ENCODE assay signal across 39 cellular contexts in genomic region chr18:28438381-28438780, GRCh38.
"Had no signal": no experiment of that assay in that cellular context is flagged by ENCODE, and none has a peak within 500 bp of the region (broad histone marks: within the 10 kb centered on the region; RNA-seq: fewer than 3 reads in every experiment).

No MANE protein-coding gene starts in this region.

- H3K27ac Mint-ChIP-seq: activated naive CD4-positive, alpha-beta T cell treated with anti-CD3 and anti-CD28 coated beads for 36 hours; activated naive CD4-positive, alpha-beta T cell treated with anti-CD3 and anti-CD28 coated beads, Interleukin-2, amount 10 ng/mL, durations not matched to agents 7 days and 5 days; activated naive CD4-positive, alpha-beta T cell treated with anti-CD3 and anti-CD28 coated beads, Interleukin-2, amount 50 U/mL, for 24 hours; activated naive CD4-positive, alpha-beta T cell treated with anti-CD3 and anti-CD28 coated beads, Interleukin-2, amount 50 U/mL, for 72 hours; activated naive CD8-positive, alpha-beta T cell; activated naive CD8-positive, alpha-beta T cell treated with anti-CD3 and anti-CD28 coated beads for 36 hours; activated naive CD8-positive, alpha-beta T cell treated with anti-CD3 and anti-CD28 coated beads, Interleukin-2, amount 10 ng/mL, durations not matched to agents 7 days and 5 days; activated naive CD8-positive, alpha-beta T cell treated with anti-CD3 and anti-CD28 coated beads, Interleukin-2, amount 50 U/mL, for 24 hours; activated T-cell treated with anti-CD3 and anti-CD28 coated beads, Interleukin-2, amount 50 U/mL, for 24 hours; activated T-cell treated with anti-CD3 and anti-CD28 coated beads, Interleukin-2, amount 50 U/mL, for 72 hours; activated T-helper 1 cell treated with anti-CD3 and anti-CD28 coated beads, Interleukin-12 subunit alpha, Interleukin-12 subunit beta, Interleukin-2, Interleukin-4 antibody, amounts not matched to agents 30 ng/mL and 10 ng/mL and 1 ng/mL, durations not matched to agents 14 hours and 24 hours and 36 hours; activated T-helper 17 cell treated with anti-CD3 and anti-CD28 coated beads, Interleukin-2, amount 50 U/mL, for 72 hours; activated T-helper 2 cell treated with anti-CD3 and anti-CD28 coated beads, Interferon-gamma antibody, Interleukin-2, Interleukin-4, amounts not matched to agents 10 μg/mL and 5 μg/mL and 100 μg/mL, durations not matched to agents 14 hours and 24 hours and 36 hours; brain had no signal

- H3K27ac ChIP-seq: adrenal gland, ascending aorta, body of pancreas, brain microvascular endothelial cell, breast epithelium, cardiac muscle cell had no signal

- H3K4me1 Mint-ChIP-seq: activated naive CD4-positive, alpha-beta T cell treated with anti-CD3 and anti-CD28 coated beads, Interleukin-2, amount 10 ng/mL, durations not matched to agents 7 days and 5 days; activated naive CD4-positive, alpha-beta T cell treated with anti-CD3 and anti-CD28 coated beads, Interleukin-2, amount 50 U/mL, for 24 hours; activated naive CD8-positive, alpha-beta T cell treated with anti-CD3 and anti-CD28 coated beads for 36 hours; activated naive CD8-positive, alpha-beta T cell treated with anti-CD3 and anti-CD28 coated beads, Interleukin-2, amount 10 ng/mL, durations not matched to agents 7 days and 5 days; activated naive CD8-positive, alpha-beta T cell treated with anti-CD3 and anti-CD28 coated beads, Interleukin-2, amount 50 U/mL, for 24 hours; activated T-helper 17 cell treated with anti-CD3 and anti-CD28 coated beads, Interleukin-2, amount 50 U/mL, for 72 hours; brain; central memory CD8-positive, alpha-beta T cell had no signal

- ATAC-seq: activated naive CD4-positive, alpha-beta T cell treated with anti-CD3 and anti-CD28 coated beads, Interleukin-2, amount 50 U/mL, for 72 hours; activated naive CD8-positive, alpha-beta T cell treated with anti-CD3 and anti-CD28 coated beads, Interleukin-2, amount 50 U/mL, for 24 hours; activated T-cell treated with anti-CD3 and anti-CD28 coated beads, Interleukin-2, amount 50 U/mL, for 4 hours; activated T-cell treated with anti-CD3 and anti-CD28 coated beads, Interleukin-2, amount 50 U/mL, for 72 hours; activated T-helper 17 cell treated with anti-CD3 and anti-CD28 coated beads, Interleukin-2, amount 50 U/mL, for 72 hours; body of pancreas had no signal

- DNase-seq: activated effector memory CD4-positive, alpha-beta T cell treated with anti-CD3 and anti-CD28 coated beads, Interleukin-2, amount 50 U/mL, for 16 hours; activated effector memory CD4-positive, alpha-beta T cell treated with Interleukin-2 at 50 U/mL for 16 hours; activated gamma-delta T cell; activated gamma-delta T cell treated with Interleukin-2 at 50 U/mL for 16 hours; activated naive CD4-positive, alpha-beta T cell; activated naive CD4-positive, alpha-beta T cell treated with anti-CD3 and anti-CD28 coated beads for 36 hours; activated naive CD4-positive, alpha-beta T cell treated with anti-CD3 and anti-CD28 coated beads, Interleukin-2, amount 10 ng/mL, durations not matched to agents 7 days and 5 days; activated naive CD4-positive, alpha-beta T cell treated with anti-CD3 and anti-CD28 coated beads, Interleukin-2, amount 50 U/mL, for 16 hours; activated naive CD4-positive, alpha-beta T cell treated with Interleukin-2 at 50 U/mL for 16 hours; activated naive CD8-positive, alpha-beta T cell treated with anti-CD3 and anti-CD28 coated beads for 36 hours; activated naive CD8-positive, alpha-beta T cell treated with anti-CD3 and anti-CD28 coated beads, Interleukin-2, amount 10 ng/mL, durations not matched to agents 7 days and 5 days; activated naive CD8-positive, alpha-beta T cell treated with anti-CD3 and anti-CD28 coated beads, Interleukin-2, amount 50 U/mL, for 24 hours; activated T-cell treated with anti-CD3 and anti-CD28 coated beads, Interleukin-2, amount 50 U/mL, for 24 hours; activated T-cell treated with anti-CD3 and anti-CD28 coated beads, Interleukin-2, amount 50 U/mL, for 4 hours; activated T-cell treated with anti-CD3 and anti-CD28 coated beads, Interleukin-2, amount 50 U/mL, for 48 hours; activated T-cell treated with anti-CD3 and anti-CD28 coated beads, Interleukin-2, amount 50 U/mL, for 72 hours; adrenal gland; amniotic stem cell; amygdala; anterior cingulate cortex; aorta; body of pancreas; brain microvascular endothelial cell; caudate nucleus; central memory CD4-positive, alpha-beta T cell; cerebellar nuclear complex had no signal

- H3K36me3 ChIP-seq: adrenal gland, ascending aorta, brain microvascular endothelial cell, breast epithelium, cardiac muscle cell had no signal

- H3K36me3 Mint-ChIP-seq: activated naive CD4-positive, alpha-beta T cell treated with anti-CD3 and anti-CD28 coated beads, Interleukin-2, amount 10 ng/mL, durations not matched to agents 7 days and 5 days; activated naive CD4-positive, alpha-beta T cell treated with anti-CD3 and anti-CD28 coated beads, Interleukin-2, amount 50 U/mL, for 24 hours; activated naive CD8-positive, alpha-beta T cell; activated naive CD8-positive, alpha-beta T cell treated with anti-CD3 and anti-CD28 coated beads for 36 hours; activated naive CD8-positive, alpha-beta T cell treated with anti-CD3 and anti-CD28 coated beads, Interleukin-2, amount 10 ng/mL, durations not matched to agents 7 days and 5 days; brain had no signal

- H3K27me3 Mint-ChIP-seq: activated naive CD4-positive, alpha-beta T cell treated with anti-CD3 and anti-CD28 coated beads, Interleukin-2, amount 10 ng/mL, durations not matched to agents 7 days and 5 days; activated naive CD4-positive, alpha-beta T cell treated with anti-CD3 and anti-CD28 coated beads, Interleukin-2, amount 50 U/mL, for 24 hours; activated naive CD8-positive, alpha-beta T cell; activated naive CD8-positive, alpha-beta T cell treated with anti-CD3 and anti-CD28 coated beads for 36 hours; activated naive CD8-positive, alpha-beta T cell treated with anti-CD3 and anti-CD28 coated beads, Interleukin-2, amount 10 ng/mL, durations not matched to agents 7 days and 5 days; activated naive CD8-positive, alpha-beta T cell treated with anti-CD3 and anti-CD28 coated beads, Interleukin-2, amount 50 U/mL, for 24 hours; activated T-cell treated with anti-CD3 and anti-CD28 coated beads, Interleukin-2, amount 50 U/mL, for 24 hours; activated T-helper 17 cell treated with anti-CD3 and anti-CD28 coated beads, Interleukin-2, amount 50 U/mL, for 72 hours; brain; central memory CD8-positive, alpha-beta T cell had no signal

- H3K4me3 ChIP-seq: adrenal gland, ascending aorta, body of pancreas, breast epithelium, cardiac muscle cell had no signal

- FAIRE-seq: astrocyte, bronchial epithelial cell had no signal

- H3K9me3 Mint-ChIP-seq: central memory CD8-positive, alpha-beta T cell had no signal

- H3K4me3 Mint-ChIP-seq: activated naive CD4-positive, alpha-beta T cell treated with anti-CD3 and anti-CD28 coated beads for 36 hours; activated naive CD4-positive, alpha-beta T cell treated with anti-CD3 and anti-CD28 coated beads, Interleukin-2, amount 10 ng/mL, durations not matched to agents 7 days and 5 days; activated naive CD4-positive, alpha-beta T cell treated with anti-CD3 and anti-CD28 coated beads, Interleukin-2, amount 50 U/mL, for 24 hours; activated naive CD8-positive, alpha-beta T cell; activated naive CD8-positive, alpha-beta T cell treated with anti-CD3 and anti-CD28 coated beads for 36 hours; activated naive CD8-positive, alpha-beta T cell treated with anti-CD3 and anti-CD28 coated beads, Interleukin-2, amount 10 ng/mL, durations not matched to agents 7 days and 5 days; activated naive CD8-positive, alpha-beta T cell treated with anti-CD3 and anti-CD28 coated beads, Interleukin-2, amount 50 U/mL, for 24 hours; activated T-cell treated with anti-CD3 and anti-CD28 coated beads, Interleukin-2, amount 50 U/mL, for 24 hours; activated T-cell treated with anti-CD3 and anti-CD28 coated beads, Interleukin-2, amount 50 U/mL, for 4 hours; activated T-cell treated with anti-CD3 and anti-CD28 coated beads, Interleukin-2, amount 50 U/mL, for 72 hours; activated T-helper 1 cell treated with anti-CD3 and anti-CD28 coated beads, Interleukin-12 subunit alpha, Interleukin-12 subunit beta, Interleukin-2, Interleukin-4 antibody, amounts not matched to agents 30 ng/mL and 10 ng/mL and 1 ng/mL, durations not matched to agents 14 hours and 24 hours and 36 hours; activated T-helper 17 cell treated with anti-CD3 and anti-CD28 coated beads, Interleukin-2, amount 50 U/mL, for 72 hours; brain; central memory CD8-positive, alpha-beta T cell had no signal

- H3K9me3 ChIP-seq: adrenal gland, body of pancreas, breast epithelium had no signal

- H3K27me3 ChIP-seq: adrenal gland, ascending aorta, body of pancreas, brain microvascular endothelial cell, breast epithelium, cardiac muscle cell had no signal

- H3K4me1 ChIP-seq: adrenal gland, ascending aorta, body of pancreas, breast epithelium had no signal
